1 cellular context compared by ENCODE assay signal in the genomic region with DNA sequence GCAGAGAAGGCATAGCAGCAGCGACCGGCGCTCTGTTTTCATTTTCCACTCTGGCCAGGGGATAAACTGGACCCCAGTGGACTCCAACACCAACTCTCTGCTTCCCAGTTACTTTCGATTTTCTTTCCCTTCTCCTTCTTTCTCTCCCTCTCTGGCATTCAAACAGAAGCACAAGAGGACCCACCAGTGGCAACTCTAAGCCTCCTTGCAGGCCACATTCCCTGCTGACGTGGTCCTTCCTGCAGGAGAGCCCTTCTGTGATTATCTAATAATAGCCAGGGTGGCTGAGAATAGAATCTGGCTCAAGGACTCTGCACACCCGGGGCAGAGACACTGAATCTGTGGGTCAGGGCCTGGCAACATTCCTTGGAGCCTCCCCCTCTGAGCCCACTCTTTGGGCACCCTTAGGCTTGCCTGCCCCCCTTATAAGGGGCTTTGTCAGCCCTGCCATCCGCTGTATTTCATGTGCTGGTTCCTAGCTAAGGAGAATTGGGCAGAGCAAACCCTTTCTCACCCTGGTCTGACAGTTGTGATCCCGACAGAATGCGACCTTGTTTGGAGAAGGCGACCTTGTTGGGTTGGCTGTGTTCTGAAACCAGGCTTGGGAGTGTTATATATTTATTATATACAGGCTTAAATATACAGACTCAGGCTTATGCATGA.
TF ChIP-seq lines count a peak whose summit lies in the region.

No MANE protein-coding gene starts in this region.

TF ChIP-seq in HepG2, 621 proteins besides CTCF, POLR2A, EP300 and RAD21:
- TF ChIP-seq ZMAT5 (CRISPR knock-in tag; IDR thresholded peaks at IDR 0.05; ENCODE audit: borderline replicate concordance, low read depth) (no peak), ZNF556 (CRISPR knock-in tag; IDR thresholded peaks at IDR 0.05; ENCODE audit: borderline replicate concordance) (no peak), MTA1 (CRISPR knock-in tag; IDR thresholded peaks at IDR 0.05; ENCODE audit: borderline replicate concordance) (no peak), FOXP1 (IDR thresholded peaks at IDR 0.05) (no peak), FOXP1 (CRISPR knock-in tag; IDR thresholded peaks at IDR 0.05) (no peak), ATAD3A (CRISPR knock-in tag; IDR thresholded peaks at IDR 0.05) (no peak), ZNF777 (CRISPR knock-in tag; IDR thresholded peaks at IDR 0.05) (no peak), KLF9 (CRISPR knock-in tag; IDR thresholded peaks at IDR 0.05; ENCODE audit: low read depth) (no peak), ZNF790 (CRISPR knock-in tag; IDR thresholded peaks at IDR 0.05; ENCODE audit: borderline replicate concordance) (no peak)
- TF ChIP-seq, protein P1, sequence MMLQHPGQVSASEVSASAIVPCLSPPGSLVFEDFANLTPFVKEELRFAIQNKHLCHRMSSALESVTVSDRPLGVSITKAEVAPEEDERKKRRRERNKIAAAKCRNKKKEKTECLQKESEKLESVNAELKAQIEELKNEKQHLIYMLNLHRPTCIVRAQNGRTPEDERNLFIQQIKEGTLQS (CRISPR knock-in tag; IDR thresholded peaks at IDR 0.05), result no peak
- TF ChIP-seq, protein P2, sequence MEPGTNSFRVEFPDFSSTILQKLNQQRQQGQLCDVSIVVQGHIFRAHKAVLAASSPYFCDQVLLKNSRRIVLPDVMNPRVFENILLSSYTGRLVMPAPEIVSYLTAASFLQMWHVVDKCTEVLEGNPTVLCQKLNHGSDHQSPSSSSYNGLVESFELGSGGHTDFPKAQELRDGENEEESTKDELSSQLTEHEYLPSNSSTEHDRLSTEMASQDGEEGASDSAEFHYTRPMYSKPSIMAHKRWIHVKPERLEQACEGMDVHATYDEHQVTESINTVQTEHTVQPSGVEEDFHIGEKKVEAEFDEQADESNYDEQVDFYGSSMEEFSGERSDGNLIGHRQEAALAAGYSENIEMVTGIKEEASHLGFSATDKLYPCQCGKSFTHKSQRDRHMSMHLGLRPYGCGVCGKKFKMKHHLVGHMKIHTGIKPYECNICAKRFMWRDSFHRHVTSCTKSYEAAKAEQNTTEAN (CRISPR knock-in tag; conservative IDR thresholded peaks at IDR 0.05), result no peak
